In the genomic region with DNA sequence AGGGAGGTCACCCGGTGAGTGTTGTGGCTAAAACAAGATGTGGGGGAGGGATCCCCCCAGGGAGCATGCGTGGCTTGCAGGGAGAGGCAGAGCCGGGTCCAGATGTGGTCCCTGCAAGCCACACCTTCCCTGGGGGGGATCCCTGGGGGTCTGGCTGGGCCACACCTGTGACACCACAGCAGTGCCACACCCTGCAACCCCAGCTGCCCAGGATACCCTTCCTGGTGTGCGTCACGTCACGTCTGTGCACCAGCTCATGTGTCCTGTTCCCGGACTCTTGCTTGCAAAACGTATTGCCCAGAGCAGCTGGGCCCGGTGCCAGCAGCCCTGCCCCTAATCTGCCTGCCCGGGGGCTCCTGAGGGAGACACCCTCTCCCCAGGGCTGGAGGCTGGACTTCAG, we compare ENCODE assay signal across 21 cellular contexts. TPM values are rescaled to one million over a fixed set of nuclear protein-coding genes. Genes with fewer than 3 reads are reported as not detected.
A peak's percentile ranks its signal among the peaks of the same experiment; 100 is the strongest.
DNase-seq lines count a peak whose midpoint lies in the region; ATAC-seq, FAIRE-seq and TF ChIP-seq lines count a peak whose summit lies in the region.
"Had no signal": no experiment of that assay in that cellular context is flagged by ENCODE, and none has a peak within 500 bp of the region (broad histone marks: within the 10 kb centered on the region; RNA-seq: fewer than 3 reads in every experiment).

No MANE protein-coding gene starts in this region.

- H3K36me3 Mint-ChIP-seq in activated T-cell treated with anti-CD3 and anti-CD28 coated beads, Interleukin-2, amount 50 U/mL, for 4 hours (ENCODE audit: insufficient read depth), result no peaks in the 10 kb centered on the region
- H3K36me3 Mint-ChIP-seq: CD4-positive, alpha-beta memory T cell had no signal

- ATAC-seq in mucosa of descending colon, result peak; percentile 64
- ATAC-seq in activated T-cell treated with anti-CD3 and anti-CD28 coated beads, Interleukin-2, amount 50 U/mL, for 4 hours, result no peak
- ATAC-seq: activated T-helper 17 cell treated with anti-CD3 and anti-CD28 coated beads, Interleukin-2, amount 50 U/mL, for 72 hours; left cardiac atrium had no signal

- no peak overlapping the region for H3K27ac ChIP-seq in vagina
- H3K27ac ChIP-seq: HL-60 had no signal

- intact Hi-C loops in mucosa of descending colon (cut with DNase I, micrococcal nuclease), result no loop called here
- intact Hi-C loops in vagina (cut with DNase I), result no loop called here

- peaks cover 2% of the 10 kb centered on the region for H3K27me3 ChIP-seq in bronchial epithelial cell (ENCODE audit: control insufficient read depth, insufficient read depth, low read length)
- H3K27me3 ChIP-seq in vagina, result no peaks in the 10 kb centered on the region

- H3K36me3 ChIP-seq in bronchial epithelial cell (ENCODE audit: control insufficient read depth, insufficient read depth, low read length) (no peaks in the 10 kb centered on the region), mucosa of descending colon (ENCODE audit: low read depth) (no peaks in the 10 kb centered on the region), vagina (no peaks in the 10 kb centered on the region)

- TF ChIP-seq POLR2A in NB4 (IDR thresholded peaks at IDR 0.05; ENCODE audit: extremely low read depth, insufficient read length), result no peak
- no peak for TF ChIP-seq POLR2A in vagina (IDR thresholded peaks at IDR 0.05)

- no peak overlapping the region for H3K4me3 Mint-ChIP-seq in activated T-cell treated with anti-CD3 and anti-CD28 coated beads, Interleukin-2, amount 50 U/mL, for 4 hours
- H3K4me3 Mint-ChIP-seq: activated T-helper 17 cell treated with anti-CD3 and anti-CD28 coated beads, Interleukin-2, amount 50 U/mL, for 72 hours; CD4-positive, alpha-beta memory T cell; dendritic cell treated with granulocyte-macrophage colony-stimulating factor and Interleukin-4, amounts not matched to agents 40 ng/mL and 50 ng/mL, for 4 days; T-helper 2 cell treated with Interferon-gamma antibody and Interleukin-4, amounts not matched to agents 5 μg/mL and 100 μg/mL, for 36 hours had no signal

- H3K4me3 ChIP-seq in NB4 (ENCODE audit: low read depth, low read length) (no peak overlapping the region), bronchial epithelial cell (ENCODE audit: low read depth, low read length) (no peak overlapping the region), mucosa of descending colon (no peak overlapping the region), vagina (no peak overlapping the region)

- no peak for FAIRE-seq in bronchial epithelial cell (lab: Jason Lieb, UNC)
- no peak for FAIRE-seq in frontal cortex (lab: Jason Lieb, UNC)

- peak; percentile 21 for DNase-seq in COR-L47 (lab: John Stamatoyannopoulos, UW)
- peak; percentile 64 for DNase-seq in NB4 (ENCODE audit: low read depth)
- peak; percentile 25 for DNase-seq in bronchial epithelial cell (ENCODE audit: low read depth)
- DNase-seq in mucosa of descending colon, result peak; percentile 39 to 79 (median 57)
- DNase-seq in frontal cortex (ENCODE audit: low spot score in 2 of 2), result no peak
- DNase-seq in vagina (ENCODE audit: extremely low spot score in 2 of 2), result no peak
- no peak for DNase-seq in activated T-cell treated with anti-CD3 and anti-CD28 coated beads, Interleukin-2, amount 50 U/mL, for 4 hours
- no peak for DNase-seq in ureter (ENCODE audit: low spot score)
- DNase-seq: activated CD4-positive, CD25-positive, alpha-beta regulatory T cell treated with anti-CD3 and anti-CD28 coated beads, Interleukin-2, amount 50 U/mL, for 72 hours; foreskin melanocyte; KBM-7; left cardiac atrium; NCI-H1048; NCI-H2081 treated with DMSO at 0.1 percent for 48 hours; NCI-H526; stimulated activated CD4-positive, alpha-beta T cell treated with anti-CD3 and anti-CD28 coated beads, Interleukin-12 subunit alpha, Interleukin-12 subunit beta, amount 100 ng/mL, for 4 hours had no signal

- peaks cover 8% of the 10 kb centered on the region for H3K4me1 ChIP-seq in mucosa of descending colon (ENCODE audit: low read depth)
- peaks cover 10% of the 10 kb centered on the region for H3K4me1 ChIP-seq in vagina

- no peaks in the 10 kb centered on the region for H3K27me3 Mint-ChIP-seq in activated T-cell treated with anti-CD3 and anti-CD28 coated beads, Interleukin-2, amount 50 U/mL, for 4 hours (ENCODE audit: low read depth)
- H3K27me3 Mint-ChIP-seq: activated T-helper 17 cell treated with anti-CD3 and anti-CD28 coated beads, Interleukin-2, amount 50 U/mL, for 72 hours; CD4-positive, alpha-beta memory T cell had no signal

- H3K9me3 ChIP-seq in mucosa of descending colon, result no peaks in the 10 kb centered on the region
- no peaks in the 10 kb centered on the region for H3K9me3 ChIP-seq in vagina

- H3K4me1 Mint-ChIP-seq in activated T-cell treated with anti-CD3 and anti-CD28 coated beads, Interleukin-2, amount 50 U/mL, for 4 hours (ENCODE audit: low read depth), result no peaks in the 10 kb centered on the region
- H3K4me1 Mint-ChIP-seq: activated T-helper 17 cell treated with anti-CD3 and anti-CD28 coated beads, Interleukin-2, amount 50 U/mL, for 72 hours had no signal

- no peaks in the 10 kb centered on the region for H3K9me3 Mint-ChIP-seq in activated T-cell treated with anti-CD3 and anti-CD28 coated beads, Interleukin-2, amount 50 U/mL, for 4 hours
- H3K9me3 Mint-ChIP-seq: activated T-helper 17 cell treated with anti-CD3 and anti-CD28 coated beads, Interleukin-2, amount 50 U/mL, for 72 hours; CD4-positive, alpha-beta memory T cell; dendritic cell treated with granulocyte-macrophage colony-stimulating factor and Interleukin-4, amounts not matched to agents 40 ng/mL and 50 ng/mL, for 4 days; T-helper 2 cell treated with Interferon-gamma antibody and Interleukin-4, amounts not matched to agents 5 μg/mL and 100 μg/mL, for 36 hours had no signal

- no peak for TF ChIP-seq CTCF in NB4 (IDR thresholded peaks at IDR 0.05; ENCODE audit: low read depth, low read length)
- no peak for TF ChIP-seq CTCF in bronchial epithelial cell (IDR thresholded peaks at IDR 0.05; ENCODE audit: insufficient read depth, low read length, severe bottlenecking)
- TF ChIP-seq CTCF in mucosa of descending colon (IDR thresholded peaks at IDR 0.05), result no peak
- TF ChIP-seq CTCF in vagina (IDR thresholded peaks at IDR 0.05), result no peak

RNA-seq across cellular contexts. Expression of a gene that starts 26.0 kb away (rescaled TPM):
- total RNA-seq in bronchial epithelial cell, result 25.8 and 32.8 TPM in 2 replicates
- 10 to 100 TPM; 44.7 to 77.8 (median 49.6) TPM for total RNA-seq in mucosa of descending colon
- total RNA-seq in frontal cortex, result 9.0 TPM
- 23.3 TPM for total RNA-seq in vagina
- 10 to 100 TPM; 32.5 to 38.7 (median 34.2) TPM for total RNA-seq in activated T-cell treated with anti-CD3 and anti-CD28 coated beads, Interleukin-2, amount 50 U/mL, for 4 hours
- 51.7 TPM for total RNA-seq in ureter

Comparison
In these comparisons a context has a peak if more than half of its experiments do, and no peak if none do; other contexts are left out.
1. DNase-seq: peak in COR-L47 (single experiment), NB4 (single experiment), bronchial epithelial cell (single experiment) and mucosa of descending colon (3 of 3); none in frontal cortex (0 of 2), vagina (0 of 2), activated T-cell treated with anti-CD3 and anti-CD28 coated beads, Interleukin-2, amount 50 U/mL, for 4 hours (single experiment) and ureter (single experiment).